ENCODE assay signal across 1 cellular context in the genomic region with DNA sequence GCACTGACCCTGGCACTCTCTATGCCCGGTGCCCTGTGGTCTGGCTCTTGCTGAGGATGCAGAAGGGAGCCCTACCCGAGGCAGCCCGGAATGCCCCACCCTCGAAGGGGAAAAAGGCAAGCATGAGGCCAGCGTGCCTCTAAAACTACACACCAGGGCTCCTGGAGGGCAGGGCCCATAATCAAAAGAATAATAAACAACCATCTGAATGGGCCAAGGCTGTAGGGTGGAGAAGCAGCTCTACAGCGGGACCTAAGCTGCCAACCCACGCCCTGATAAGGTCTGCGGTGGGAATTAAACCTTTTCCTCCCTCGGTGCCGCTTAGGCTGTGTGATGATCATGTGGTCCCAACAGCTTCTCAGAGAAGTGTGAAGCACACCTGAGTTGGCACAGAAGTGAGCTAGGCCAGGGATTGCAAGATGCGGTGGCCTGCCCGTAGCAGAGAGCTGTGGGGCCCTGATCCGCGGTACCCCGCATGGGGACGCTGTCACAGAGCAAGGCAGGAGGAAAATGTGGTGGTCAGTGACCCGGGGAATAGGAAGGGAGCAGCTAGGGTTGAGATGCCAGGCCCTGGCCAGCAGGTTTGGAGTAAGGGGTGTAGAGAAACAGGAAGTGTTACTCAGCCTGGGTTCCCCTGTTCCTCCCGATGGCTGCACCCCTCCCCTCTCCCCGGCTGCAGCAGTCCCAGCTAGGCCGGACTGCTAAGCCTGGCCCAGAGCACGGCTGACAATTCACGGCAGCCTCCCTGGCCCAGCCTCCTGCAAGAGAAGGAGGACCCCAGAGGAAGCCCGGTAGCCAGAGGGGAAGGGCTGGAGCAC.
TF ChIP-seq lines count a peak whose summit lies in the region.

No MANE protein-coding gene starts in this region.

TF ChIP-seq in endothelial cell of umbilical vein, 7 proteins besides CTCF, POLR2A, EP300 and RAD21:
- TF ChIP-seq MYC (IDR thresholded peaks at IDR 0.05; ENCODE audit: low read depth, low read length), result no peak
- TF ChIP-seq POLR2AphosphoS5 (IDR thresholded peaks at IDR 0.05; ENCODE audit: insufficient read depth, low read depth, low read length), result no peak
- no peak for TF ChIP-seq JUN (IDR thresholded peaks at IDR 0.05; ENCODE audit: borderline replicate concordance, insufficient read depth, insufficient read length, low read depth)
- TF ChIP-seq, protein P1, sequence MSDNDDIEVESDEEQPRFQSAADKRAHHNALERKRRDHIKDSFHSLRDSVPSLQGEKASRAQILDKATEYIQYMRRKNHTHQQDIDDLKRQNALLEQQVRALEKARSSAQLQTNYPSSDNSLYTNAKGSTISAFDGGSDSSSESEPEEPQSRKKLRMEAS (IDR thresholded peaks at IDR 0.05; ENCODE audit: insufficient read depth, insufficient read length), result no peak
- TF ChIP-seq FOS (IDR thresholded peaks at IDR 0.05; ENCODE audit: borderline replicate concordance, insufficient read depth, low read length), result no peak
- no peak for TF ChIP-seq EZH2 (IDR thresholded peaks at IDR 0.05; ENCODE audit: borderline replicate concordance, low read depth, low read length, severe bottlenecking)
- no peak for TF ChIP-seq GATA2 (IDR thresholded peaks at IDR 0.05; ENCODE audit: insufficient read depth, insufficient read length, low read depth, low read length)
